Comparison of ENCODE assay signal across 20 cellular contexts in the genomic region with DNA sequence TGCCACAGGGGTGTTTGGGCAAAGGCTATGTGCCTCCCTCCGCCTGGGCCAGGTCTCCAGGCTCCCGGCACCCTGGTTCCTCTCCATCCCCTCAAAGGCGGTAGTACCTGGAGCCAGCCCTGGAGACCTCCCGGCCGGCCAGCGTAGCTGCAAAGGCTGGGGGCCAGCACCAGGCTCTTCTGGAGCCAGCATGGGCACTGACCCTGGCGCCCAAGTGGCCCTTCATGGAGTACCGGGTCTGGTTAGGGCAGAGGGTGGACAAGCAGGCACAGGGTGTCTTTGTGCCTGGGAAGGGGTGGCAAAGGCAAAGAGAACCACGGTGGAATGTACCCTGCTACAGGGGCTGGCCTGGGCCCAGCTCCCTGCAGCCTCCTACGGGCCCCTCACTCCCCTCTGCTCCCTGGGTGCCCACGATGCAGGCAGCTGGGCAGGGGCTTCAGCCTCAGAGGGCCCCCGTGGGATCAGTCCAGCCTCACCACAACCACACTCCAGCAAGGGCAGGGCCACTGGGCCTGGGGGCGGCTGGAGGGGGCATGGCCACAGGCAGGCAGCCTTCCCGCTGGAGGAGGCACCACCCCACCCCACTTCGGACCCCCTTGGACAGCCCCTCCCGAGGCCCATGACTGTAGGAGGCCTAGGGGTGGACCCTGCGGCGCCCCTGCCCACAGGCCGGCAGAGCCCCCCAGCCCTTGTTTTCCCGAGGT.
"Had no signal": no experiment of that assay in that cellular context is flagged by ENCODE, and none has a peak within 500 bp of the region (broad histone marks: within the 10 kb centered on the region; RNA-seq: fewer than 3 reads in every experiment).

No MANE protein-coding gene starts in this region.

- H3K4me1 ChIP-seq: thyroid gland had no signal

- DNase-seq: activated CD4-positive, alpha-beta T cell treated with anti-CD3 and anti-CD28 coated beads for 48 hours; activated CD8-positive, alpha-beta memory T cell treated with anti-CD3 and anti-CD28 coated beads, Interleukin-2, amount 10 ng/mL, durations not matched to agents 7 days and 5 days; activated CD8-positive, alpha-beta T cell treated with anti-CD3 and anti-CD28 coated beads for 36 hours; activated gamma-delta T cell; activated T-cell treated with anti-CD3 and anti-CD28 coated beads for 4 hours; amygdala; body of pancreas; effector CD4-positive, alpha-beta T cell; erythroblast; foreskin fibroblast; stimulated activated CD4-positive, alpha-beta T cell treated with anti-CD3 and anti-CD28 coated beads, Interleukin-4, amount 100 ng/mL, for 24 hours; substantia nigra; thyroid gland had no signal

- H3K27ac Mint-ChIP-seq: activated CD8-positive, alpha-beta memory T cell treated with anti-CD3 and anti-CD28 coated beads, Interleukin-2, amount 10 ng/mL, durations not matched to agents 7 days and 5 days; activated CD8-positive, alpha-beta T cell treated with anti-CD3 and anti-CD28 coated beads for 36 hours; activated naive CD8-positive, alpha-beta T cell; dendritic cell treated with granulocyte-macrophage colony-stimulating factor and Interleukin-4, amounts not matched to agents 40 ng/mL and 50 ng/mL, for 4 days; memory B cell; stimulated activated naive CD8-positive, alpha-beta T cell treated with anti-CD3 and anti-CD28 coated beads, Interleukin-15, Interleukin-2, amounts not matched to agents 100 ng/mL and 50 ng/mL, for 24 hours; T-helper 1 cell treated with Interleukin-12 subunit alpha and Interleukin-12 subunit beta and Interleukin-4 antibody, amounts not matched to agents 30 μg/mL and 1 μg/mL, for 36 hours had no signal

- H3K27ac ChIP-seq: body of pancreas, cardiac muscle cell had no signal

- H3K9me3 ChIP-seq: body of pancreas, left lung, thyroid gland had no signal

- H3K36me3 ChIP-seq: cardiac muscle cell, left lung, thyroid gland had no signal

- H3K36me3 Mint-ChIP-seq: activated CD8-positive, alpha-beta memory T cell treated with anti-CD3 and anti-CD28 coated beads, Interleukin-2, amount 10 ng/mL, durations not matched to agents 7 days and 5 days; activated naive CD8-positive, alpha-beta T cell had no signal

- ATAC-seq: activated CD8-positive, alpha-beta memory T cell treated with anti-CD3 and anti-CD28 coated beads, Interleukin-2, amount 10 ng/mL, durations not matched to agents 7 days and 5 days; activated CD8-positive, alpha-beta T cell treated with anti-CD3 and anti-CD28 coated beads for 36 hours; body of pancreas had no signal

- H3K4me3 ChIP-seq: body of pancreas, cardiac muscle cell, left lung, thyroid gland had no signal

- H3K4me3 Mint-ChIP-seq: activated CD8-positive, alpha-beta memory T cell treated with anti-CD3 and anti-CD28 coated beads, Interleukin-2, amount 10 ng/mL, durations not matched to agents 7 days and 5 days; activated CD8-positive, alpha-beta T cell treated with anti-CD3 and anti-CD28 coated beads for 36 hours; dendritic cell treated with granulocyte-macrophage colony-stimulating factor and Interleukin-4, amounts not matched to agents 40 ng/mL and 50 ng/mL, for 4 days; stimulated activated naive CD8-positive, alpha-beta T cell treated with anti-CD3 and anti-CD28 coated beads, Interleukin-15, Interleukin-2, amounts not matched to agents 100 ng/mL and 50 ng/mL, for 24 hours had no signal

- H3K27me3 ChIP-seq: thyroid gland had no signal

- H3K4me1 Mint-ChIP-seq: activated CD8-positive, alpha-beta memory T cell treated with anti-CD3 and anti-CD28 coated beads, Interleukin-2, amount 10 ng/mL, durations not matched to agents 7 days and 5 days; memory B cell had no signal

- H3K9me3 Mint-ChIP-seq: activated CD8-positive, alpha-beta T cell treated with anti-CD3 and anti-CD28 coated beads for 36 hours; dendritic cell treated with granulocyte-macrophage colony-stimulating factor and Interleukin-4, amounts not matched to agents 40 ng/mL and 50 ng/mL, for 4 days; memory B cell; stimulated activated naive CD8-positive, alpha-beta T cell treated with anti-CD3 and anti-CD28 coated beads, Interleukin-15, Interleukin-2, amounts not matched to agents 100 ng/mL and 50 ng/mL, for 24 hours; T-helper 1 cell treated with Interleukin-12 subunit alpha and Interleukin-12 subunit beta and Interleukin-4 antibody, amounts not matched to agents 30 μg/mL and 1 μg/mL, for 36 hours had no signal
